ENCODE assay signal across 9 cellular contexts in the genomic region with DNA sequence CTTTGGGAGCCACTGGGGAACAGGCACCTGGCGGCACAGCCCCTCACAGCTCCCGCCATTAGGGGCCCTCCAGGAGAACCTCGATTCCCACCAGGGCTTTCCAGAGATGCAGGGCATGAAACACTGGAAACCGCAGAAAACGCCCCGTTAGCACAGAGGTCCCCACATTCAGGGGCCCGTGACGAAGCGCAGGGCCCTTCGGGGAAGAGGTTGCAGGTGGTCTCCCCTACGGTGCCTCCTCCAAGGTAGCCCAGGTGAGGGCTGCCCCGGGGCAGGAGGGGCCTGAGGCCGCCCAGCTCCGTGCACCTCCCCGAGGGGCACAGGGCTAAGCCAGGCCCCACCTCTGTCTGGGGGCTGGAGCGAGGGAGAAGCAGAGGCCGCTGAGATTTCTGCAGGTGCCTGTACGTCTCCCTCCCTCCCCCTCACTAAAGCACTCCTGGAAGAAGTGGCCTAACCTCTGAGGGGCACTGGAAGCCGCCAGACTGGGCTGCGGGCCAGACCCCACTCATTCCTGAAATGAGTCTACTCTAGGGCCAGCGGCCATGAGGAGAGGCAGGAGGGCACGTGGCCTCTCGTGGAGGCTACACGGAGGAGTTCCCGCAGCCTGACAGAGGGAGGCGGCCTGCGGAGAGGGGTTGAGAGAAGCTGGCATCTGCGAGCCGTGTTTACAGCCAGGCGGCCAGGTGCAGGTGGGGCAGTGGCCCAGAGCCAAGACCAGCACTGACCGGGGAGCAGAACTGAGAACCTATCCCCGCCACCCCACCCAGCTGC. TPM values are rescaled to one million over a fixed set of nuclear protein-coding genes. Genes with fewer than 3 reads are reported as not detected.
DNase-seq lines count a peak whose midpoint lies in the region; ATAC-seq and TF ChIP-seq lines count a peak whose summit lies in the region.
"Had no signal": no experiment of that assay in that cellular context is flagged by ENCODE, and none has a peak within 500 bp of the region (broad histone marks: within the 10 kb centered on the region; RNA-seq: fewer than 3 reads in every experiment).

No MANE protein-coding gene starts in this region.

- H3K27me3 ChIP-seq in right cardiac atrium (ENCODE audit: control insufficient read depth, insufficient read depth) (no peaks in the 10 kb centered on the region), thymus (ENCODE audit: control insufficient read depth, insufficient read depth) (peaks cover 35% of the 10 kb centered on the region)

- H3K27ac ChIP-seq in right cardiac atrium (ENCODE audit: low read length) (no peak overlapping the region), thymus (ENCODE audit: low read depth) (peak overlapping the region; percentile 42)

- peaks cover 4% of the 10 kb centered on the region for H3K4me1 ChIP-seq in right cardiac atrium (ENCODE audit: control insufficient read depth, insufficient read depth, low read length)
- no peaks in the 10 kb centered on the region for H3K4me1 ChIP-seq in thymus (ENCODE audit: control insufficient read depth, insufficient read depth, low read length)

- TF ChIP-seq CTCF in foreskin fibroblast (IDR thresholded peaks at IDR 0.05; ENCODE audit: low read depth, low read length), result no peak

- no peaks in the 10 kb centered on the region for H3K36me3 ChIP-seq in thymus (ENCODE audit: control insufficient read depth, insufficient read depth)

- intact Hi-C loops in right cardiac atrium (cut with DNase I), result loop anchor here in 3 of 4 donors (10.0 kb wide), 3 partner anchors 142 to 222 kb away; no protein-coding TSS in a partner anchor

- H3K4me3 ChIP-seq in right cardiac atrium (ENCODE audit: low read length), result no peak overlapping the region
- no peak overlapping the region for H3K4me3 ChIP-seq in thymus (ENCODE audit: low read length)
- no peak overlapping the region for H3K4me3 ChIP-seq in foreskin fibroblast (ENCODE audit: low read depth in 1 of 2, low read length in 2 of 2)

- DNase-seq in NCI-H146 (lab: John Stamatoyannopoulos, UW), result peak; percentile 20
- DNase-seq in NCI-H146 treated with DMSO at 0.1 percent for 48 hours (lab: John Stamatoyannopoulos, UW; ENCODE audit: unreplicated experiment), result no peak
- DNase-seq in SW480 (ENCODE audit: low spot score), result peak; percentile 66
- DNase-seq in right cardiac atrium, result peak; percentile 31 to 78 (median 62)
- no peak for DNase-seq in OCI-M1 (lab: John Stamatoyannopoulos, UW)
- no peak for DNase-seq in foreskin fibroblast
- DNase-seq: SW 1271 had no signal

- 78% methylated on average over 32 of the region's 32 CpGs for WGBS in right cardiac atrium
- WGBS in thymus, result 92% methylated on average over 32 of the region's 32 CpGs

- H3K9me3 ChIP-seq in right cardiac atrium (ENCODE audit: control insufficient read depth, low read length), result no peaks in the 10 kb centered on the region
- peaks cover 2% of the 10 kb centered on the region for H3K9me3 ChIP-seq in thymus (ENCODE audit: control insufficient read depth)

- peak; percentile 7 to 15 for ATAC-seq in right cardiac atrium
- no peak for ATAC-seq in HG03442 (IDR thresholded peaks at IDR 0.05; ENCODE audit: unreplicated experiment)

RNA-seq across cellular contexts. Expression of a gene that starts 6.9 kb away (rescaled TPM):
- 10 to 100 TPM; 32.2 to 44.3 (median 38.4) TPM for total RNA-seq in right cardiac atrium
- polyA plus RNA-seq in right cardiac atrium, result 18.3 TPM
- polyA plus RNA-seq in thymus, result 15.1 TPM

Comparison
In these comparisons a context has a peak if more than half of its experiments do, and no peak if none do; other contexts are left out.
1. DNase-seq: peak in NCI-H146 (single experiment), SW480 (single experiment) and right cardiac atrium (3 of 3); none in NCI-H146 treated with DMSO at 0.1 percent for 48 hours (single experiment), OCI-M1 (single experiment) and foreskin fibroblast (0 of 2).